In the genomic region with DNA sequence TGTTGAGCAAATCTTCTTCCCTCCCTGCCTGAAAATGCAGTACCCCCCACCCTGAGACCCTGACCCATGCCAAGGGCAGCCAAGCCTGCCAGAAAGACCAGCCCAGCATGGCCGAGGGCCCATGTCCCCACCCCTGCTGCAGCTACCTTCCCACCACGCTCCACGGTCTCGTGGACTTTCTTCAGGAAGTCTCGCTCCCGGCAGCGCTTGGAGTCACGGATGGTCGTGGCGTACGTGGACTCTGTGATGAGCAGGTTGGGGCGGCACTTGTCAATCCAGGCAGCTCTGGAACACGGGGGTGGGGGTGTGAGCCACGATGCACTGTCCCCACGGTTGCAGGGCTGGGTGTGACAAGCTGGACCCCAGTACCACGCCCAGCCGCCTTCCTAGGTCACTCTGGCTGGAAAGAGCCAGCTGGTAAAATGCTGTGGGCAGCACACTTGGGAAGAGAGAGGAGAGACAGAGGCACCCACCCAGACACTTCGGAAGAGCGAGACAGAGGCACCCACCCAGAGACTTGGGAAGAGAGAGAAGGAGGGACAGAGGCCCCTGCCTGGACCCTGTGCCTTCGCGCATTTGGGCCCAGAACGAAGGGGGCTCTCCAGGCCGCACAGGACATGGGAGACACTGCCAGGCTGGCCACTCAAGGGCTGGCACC, we compare ENCODE assay signal across 2 cellular contexts.
TF ChIP-seq lines count a peak whose summit lies in the region.

No MANE protein-coding gene starts in this region.

TF ChIP-seq in GM23338, 12 proteins besides CTCF, POLR2A, EP300 and RAD21 (continues in another document):
- TF ChIP-seq POLR2AphosphoS5 (IDR thresholded peaks at IDR 0.05; ENCODE audit: low read depth) (no peak), EZH2phosphoT487 (IDR thresholded peaks at IDR 0.05; ENCODE audit: unreplicated experiment) (no peak), ZNF331 (CRISPR knock-in tag; IDR thresholded peaks at IDR 0.05; ENCODE audit: low read depth) (no peak), STAT1 (IDR thresholded peaks at IDR 0.05; ENCODE audit: unreplicated experiment) (no peak), EZH2 (IDR thresholded peaks at IDR 0.05; ENCODE audit: low read depth, unreplicated experiment) (no peak), JUNB (IDR thresholded peaks at IDR 0.05; ENCODE audit: unreplicated experiment) (no peak)
- TF ChIP-seq, protein P1, sequence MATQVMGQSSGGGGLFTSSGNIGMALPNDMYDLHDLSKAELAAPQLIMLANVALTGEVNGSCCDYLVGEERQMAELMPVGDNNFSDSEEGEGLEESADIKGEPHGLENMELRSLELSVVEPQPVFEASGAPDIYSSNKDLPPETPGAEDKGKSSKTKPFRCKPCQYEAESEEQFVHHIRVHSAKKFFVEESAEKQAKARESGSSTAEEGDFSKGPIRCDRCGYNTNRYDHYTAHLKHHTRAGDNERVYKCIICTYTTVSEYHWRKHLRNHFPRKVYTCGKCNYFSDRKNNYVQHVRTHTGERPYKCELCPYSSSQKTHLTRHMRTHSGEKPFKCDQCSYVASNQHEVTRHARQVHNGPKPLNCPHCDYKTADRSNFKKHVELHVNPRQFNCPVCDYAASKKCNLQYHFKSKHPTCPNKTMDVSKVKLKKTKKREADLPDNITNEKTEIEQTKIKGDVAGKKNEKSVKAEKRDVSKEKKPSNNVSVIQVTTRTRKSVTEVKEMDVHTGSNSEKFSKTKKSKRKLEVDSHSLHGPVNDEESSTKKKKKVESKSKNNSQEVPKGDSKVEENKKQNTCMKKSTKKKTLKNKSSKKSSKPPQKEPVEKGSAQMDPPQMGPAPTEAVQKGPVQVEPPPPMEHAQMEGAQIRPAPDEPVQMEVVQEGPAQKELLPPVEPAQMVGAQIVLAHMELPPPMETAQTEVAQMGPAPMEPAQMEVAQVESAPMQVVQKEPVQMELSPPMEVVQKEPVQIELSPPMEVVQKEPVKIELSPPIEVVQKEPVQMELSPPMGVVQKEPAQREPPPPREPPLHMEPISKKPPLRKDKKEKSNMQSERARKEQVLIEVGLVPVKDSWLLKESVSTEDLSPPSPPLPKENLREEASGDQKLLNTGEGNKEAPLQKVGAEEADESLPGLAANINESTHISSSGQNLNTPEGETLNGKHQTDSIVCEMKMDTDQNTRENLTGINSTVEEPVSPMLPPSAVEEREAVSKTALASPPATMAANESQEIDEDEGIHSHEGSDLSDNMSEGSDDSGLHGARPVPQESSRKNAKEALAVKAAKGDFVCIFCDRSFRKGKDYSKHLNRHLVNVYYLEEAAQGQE (IDR thresholded peaks at IDR 0.05; ENCODE audit: unreplicated experiment) = no peak
- TF ChIP-seq, protein P2, sequence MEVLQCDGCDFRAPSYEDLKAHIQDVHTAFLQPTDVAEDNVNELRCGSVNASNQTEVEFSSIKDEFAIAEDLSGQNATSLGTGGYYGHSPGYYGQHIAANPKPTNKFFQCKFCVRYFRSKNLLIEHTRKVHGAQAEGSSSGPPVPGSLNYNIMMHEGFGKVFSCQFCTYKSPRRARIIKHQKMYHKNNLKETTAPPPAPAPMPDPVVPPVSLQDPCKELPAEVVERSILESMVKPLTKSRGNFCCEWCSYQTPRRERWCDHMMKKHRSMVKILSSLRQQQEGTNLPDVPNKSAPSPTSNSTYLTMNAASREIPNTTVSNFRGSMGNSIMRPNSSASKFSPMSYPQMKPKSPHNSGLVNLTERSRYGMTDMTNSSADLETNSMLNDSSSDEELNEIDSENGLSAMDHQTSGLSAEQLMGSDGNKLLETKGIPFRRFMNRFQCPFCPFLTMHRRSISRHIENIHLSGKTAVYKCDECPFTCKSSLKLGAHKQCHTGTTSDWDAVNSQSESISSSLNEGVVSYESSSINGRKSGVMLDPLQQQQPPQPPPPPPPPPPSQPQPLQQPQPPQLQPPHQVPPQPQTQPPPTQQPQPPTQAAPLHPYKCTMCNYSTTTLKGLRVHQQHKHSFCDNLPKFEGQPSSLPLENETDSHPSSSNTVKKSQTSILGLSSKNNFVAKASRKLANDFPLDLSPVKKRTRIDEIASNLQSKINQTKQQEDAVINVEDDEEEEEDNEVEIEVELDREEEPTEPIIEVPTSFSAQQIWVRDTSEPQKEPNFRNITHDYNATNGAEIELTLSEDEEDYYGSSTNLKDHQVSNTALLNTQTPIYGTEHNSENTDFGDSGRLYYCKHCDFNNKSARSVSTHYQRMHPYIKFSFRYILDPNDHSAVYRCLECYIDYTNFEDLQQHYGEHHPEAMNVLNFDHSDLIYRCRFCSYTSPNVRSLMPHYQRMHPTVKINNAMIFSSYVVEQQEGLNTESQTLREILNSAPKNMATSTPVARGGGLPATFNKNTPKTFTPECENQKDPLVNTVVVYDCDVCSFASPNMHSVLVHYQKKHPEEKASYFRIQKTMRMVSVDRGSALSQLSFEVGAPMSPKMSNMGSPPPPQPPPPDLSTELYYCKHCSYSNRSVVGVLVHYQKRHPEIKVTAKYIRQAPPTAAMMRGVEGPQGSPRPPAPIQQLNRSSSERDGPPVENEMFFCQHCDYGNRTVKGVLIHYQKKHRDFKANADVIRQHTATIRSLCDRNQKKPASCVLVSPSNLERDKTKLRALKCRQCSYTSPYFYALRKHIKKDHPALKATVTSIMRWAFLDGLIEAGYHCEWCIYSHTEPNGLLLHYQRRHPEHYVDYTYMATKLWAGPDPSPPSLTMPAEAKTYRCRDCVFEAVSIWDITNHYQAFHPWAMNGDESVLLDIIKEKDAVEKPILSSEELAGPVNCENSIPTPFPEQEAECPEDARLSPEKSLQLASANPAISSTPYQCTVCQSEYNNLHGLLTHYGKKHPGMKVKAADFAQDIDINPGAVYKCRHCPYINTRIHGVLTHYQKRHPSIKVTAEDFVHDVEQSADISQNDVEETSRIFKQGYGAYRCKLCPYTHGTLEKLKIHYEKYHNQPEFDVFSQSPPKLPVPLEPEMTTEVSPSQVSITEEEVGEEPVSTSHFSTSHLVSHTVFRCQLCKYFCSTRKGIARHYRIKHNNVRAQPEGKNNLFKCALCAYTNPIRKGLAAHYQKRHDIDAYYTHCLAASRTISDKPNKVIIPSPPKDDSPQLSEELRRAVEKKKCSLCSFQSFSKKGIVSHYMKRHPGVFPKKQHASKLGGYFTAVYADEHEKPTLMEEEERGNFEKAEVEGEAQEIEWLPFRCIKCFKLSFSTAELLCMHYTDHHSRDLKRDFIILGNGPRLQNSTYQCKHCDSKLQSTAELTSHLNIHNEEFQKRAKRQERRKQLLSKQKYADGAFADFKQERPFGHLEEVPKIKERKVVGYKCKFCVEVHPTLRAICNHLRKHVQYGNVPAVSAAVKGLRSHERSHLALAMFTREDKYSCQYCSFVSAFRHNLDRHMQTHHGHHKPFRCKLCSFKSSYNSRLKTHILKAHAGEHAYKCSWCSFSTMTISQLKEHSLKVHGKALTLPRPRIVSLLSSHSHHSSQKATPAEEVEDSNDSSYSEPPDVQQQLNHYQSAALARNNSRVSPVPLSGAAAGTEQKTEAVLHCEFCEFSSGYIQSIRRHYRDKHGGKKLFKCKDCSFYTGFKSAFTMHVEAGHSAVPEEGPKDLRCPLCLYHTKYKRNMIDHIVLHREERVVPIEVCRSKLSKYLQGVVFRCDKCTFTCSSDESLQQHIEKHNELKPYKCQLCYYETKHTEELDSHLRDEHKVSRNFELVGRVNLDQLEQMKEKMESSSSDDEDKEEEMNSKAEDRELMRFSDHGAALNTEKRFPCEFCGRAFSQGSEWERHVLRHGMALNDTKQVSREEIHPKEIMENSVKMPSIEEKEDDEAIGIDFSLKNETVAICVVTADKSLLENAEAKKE (CRISPR knock-in tag; IDR thresholded peaks at IDR 0.05) = no peak

TF ChIP-seq in IMR-90, 13 proteins besides CTCF, POLR2A, EP300 and RAD21:
- TF ChIP-seq NFE2L2 (IDR thresholded peaks at IDR 0.05; ENCODE audit: low read depth, low read length) (no peak), FOS (IDR thresholded peaks at IDR 0.05; ENCODE audit: low read depth, low read length) (no peak), CHD1 (IDR thresholded peaks at IDR 0.05; ENCODE audit: low read depth, low read length) (no peak), MXI1 (IDR thresholded peaks at IDR 0.05; ENCODE audit: borderline replicate concordance, low read depth, low read length) (no peak), MAZ (IDR thresholded peaks at IDR 0.05; ENCODE audit: borderline replicate concordance, low read depth, low read length) (no peak), SMC3 (IDR thresholded peaks at IDR 0.05; ENCODE audit: low read depth, low read length) (no peak), CEBPB (IDR thresholded peaks at IDR 0.05; ENCODE audit: low read depth, low read length) (no peak), BHLHE40 (IDR thresholded peaks at IDR 0.05; ENCODE audit: low read depth, low read length) (no peak), RFX5 (IDR thresholded peaks at IDR 0.05; ENCODE audit: low read depth, low read length) (no peak), MAFK (IDR thresholded peaks at IDR 0.05; ENCODE audit: low read depth, low read length) (no peak), RCOR1 (IDR thresholded peaks at IDR 0.05; ENCODE audit: insufficient replicate concordance, low read length) (no peak)
- TF ChIP-seq, protein P3, sequence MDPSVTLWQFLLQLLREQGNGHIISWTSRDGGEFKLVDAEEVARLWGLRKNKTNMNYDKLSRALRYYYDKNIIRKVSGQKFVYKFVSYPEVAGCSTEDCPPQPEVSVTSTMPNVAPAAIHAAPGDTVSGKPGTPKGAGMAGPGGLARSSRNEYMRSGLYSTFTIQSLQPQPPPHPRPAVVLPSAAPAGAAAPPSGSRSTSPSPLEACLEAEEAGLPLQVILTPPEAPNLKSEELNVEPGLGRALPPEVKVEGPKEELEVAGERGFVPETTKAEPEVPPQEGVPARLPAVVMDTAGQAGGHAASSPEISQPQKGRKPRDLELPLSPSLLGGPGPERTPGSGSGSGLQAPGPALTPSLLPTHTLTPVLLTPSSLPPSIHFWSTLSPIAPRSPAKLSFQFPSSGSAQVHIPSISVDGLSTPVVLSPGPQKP (IDR thresholded peaks at IDR 0.05; ENCODE audit: borderline replicate concordance, low read depth, low read length) = no peak
- TF ChIP-seq, protein P4, sequence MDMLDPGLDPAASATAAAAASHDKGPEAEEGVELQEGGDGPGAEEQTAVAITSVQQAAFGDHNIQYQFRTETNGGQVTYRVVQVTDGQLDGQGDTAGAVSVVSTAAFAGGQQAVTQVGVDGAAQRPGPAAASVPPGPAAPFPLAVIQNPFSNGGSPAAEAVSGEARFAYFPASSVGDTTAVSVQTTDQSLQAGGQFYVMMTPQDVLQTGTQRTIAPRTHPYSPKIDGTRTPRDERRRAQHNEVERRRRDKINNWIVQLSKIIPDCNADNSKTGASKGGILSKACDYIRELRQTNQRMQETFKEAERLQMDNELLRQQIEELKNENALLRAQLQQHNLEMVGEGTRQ (IDR thresholded peaks at IDR 0.05; ENCODE audit: low read depth, low read length) = no peak
